Comparison of ENCODE assay signal across 8 cellular contexts in the genomic region with DNA sequence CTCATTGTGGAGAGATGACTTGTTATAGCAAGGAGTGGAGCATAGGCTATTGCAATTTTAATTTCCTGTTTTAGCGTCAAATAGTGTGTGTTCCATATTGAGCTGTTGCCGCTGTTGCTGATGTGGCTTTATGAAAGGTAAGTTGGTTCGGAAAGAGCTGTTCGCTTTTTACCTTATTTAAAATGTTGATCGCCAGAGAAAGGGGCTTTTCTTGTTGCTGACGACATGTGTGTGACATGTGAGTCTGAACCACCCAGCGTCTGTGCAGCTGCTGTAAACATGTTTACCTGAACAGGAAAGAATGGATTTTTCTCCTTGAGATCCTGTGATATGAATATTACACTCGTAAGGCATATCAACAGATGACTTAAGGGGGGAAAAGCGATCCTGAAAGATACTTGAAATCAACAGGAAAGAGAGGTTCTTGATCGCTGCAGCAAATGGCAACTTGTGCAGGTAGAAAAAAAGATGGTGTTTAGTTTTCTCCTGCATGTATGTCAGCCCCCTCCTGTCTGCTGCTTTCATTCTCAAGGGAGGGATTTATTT. TPM values are rescaled to one million over a fixed set of nuclear protein-coding genes. Genes with fewer than 3 reads are reported as not detected.
DNase-seq lines count a peak whose midpoint lies in the region; ATAC-seq and TF ChIP-seq lines count a peak whose summit lies in the region.

No MANE protein-coding gene starts in this region.

- H3K9me3 ChIP-seq in BLaER1 (no peaks in the 10 kb centered on the region), HCT116 (ENCODE audit: control insufficient read depth in 1 of 2, insufficient read depth in 1 of 2, low read depth in 1 of 2, low read length in 2 of 2) (no peaks in the 10 kb centered on the region), left ventricle myocardium inferior (replicated peaks) (no peaks in the 10 kb centered on the region)

- no peak for TF ChIP-seq RAD21 in HCT116 (IDR thresholded peaks at IDR 0.05; ENCODE audit: low read depth)

- H3K36me3 Mint-ChIP-seq in stimulated activated effector memory CD8-positive, alpha-beta T cell treated with anti-CD3 and anti-CD28 coated beads, Interleukin-12 subunit alpha, Interleukin-12 subunit beta, amount 100 ng/mL, for 72 hours = peaks cover 23% of the 10 kb centered on the region

- no peak overlapping the region for H3K9ac ChIP-seq in BLaER1
- H3K9ac ChIP-seq in HCT116 (ENCODE audit: low read length) = no peak overlapping the region

- H3K27me3 ChIP-seq in BLaER1 = peaks cover 50% of the 10 kb centered on the region
- no peaks in the 10 kb centered on the region for H3K27me3 ChIP-seq in HCT116 (ENCODE audit: insufficient read depth, low read length)
- H3K27me3 ChIP-seq in left ventricle myocardium inferior (ENCODE audit: low read depth) = no peaks in the 10 kb centered on the region

- TF ChIP-seq POLR2A in HCT116 (IDR thresholded peaks at IDR 0.05; ENCODE audit: borderline replicate concordance, extremely low read depth, insufficient read depth, insufficient read length) = no peak

- RAD21 ChIA-PET in HCT116 (lab: Charles Lee; ENCODE audit: low non-redundant PET in 1 of 2, low total read pairs in 2 of 2, uncharacterized antibody in 2 of 2, unreplicated experiment in 2 of 2) = no interaction called here

- H3K4me2 ChIP-seq in BLaER1 (peak overlapping the region; percentile 99), HCT116 (ENCODE audit: low read length) (no peak overlapping the region)

- no peaks in the 10 kb centered on the region for H3K36me3 ChIP-seq in BLaER1
- no peaks in the 10 kb centered on the region for H3K36me3 ChIP-seq in HCT116 (ENCODE audit: control insufficient read depth in 1 of 2, insufficient read depth in 2 of 2, low read length in 2 of 2)
- no peaks in the 10 kb centered on the region for H3K36me3 ChIP-seq in left ventricle myocardium inferior

- no peak overlapping the region for H2AFZ ChIP-seq in HCT116 (ENCODE audit: low read depth, low read length, poor library complexity, severe bottlenecking)

- H3K4me1 ChIP-seq in BLaER1 (peaks cover 21% of the 10 kb centered on the region), HCT116 (ENCODE audit: control insufficient read depth in 1 of 2, insufficient read depth in 2 of 2, low read length in 2 of 2) (peaks cover 5 to 13% of the 10 kb centered on the region in 2 experiments; a peak in 3 of 4 replicates), left ventricle myocardium inferior (peaks cover 79% of the 10 kb centered on the region)

- intact Hi-C loops in HCT116 (cut with micrococcal nuclease) = loop anchor here (10.0 kb wide), 1 partner anchor 283 kb away; no protein-coding TSS in a partner anchor
- intact Hi-C loops in left ventricle myocardium inferior (cut with micrococcal nuclease) = loop anchor here (5.0 kb wide), 1 partner anchor 486 kb away; no protein-coding TSS in a partner anchor

- TF ChIP-seq CTCF in HCT116 (IDR thresholded peaks at IDR 0.05 in 2 of 3, conservative IDR thresholded peaks at IDR 0.05 in 1 of 3; ENCODE audit: borderline replicate concordance in 1 of 3, insufficient read depth in 1 of 3, low read depth in 2 of 3, low read length in 2 of 3) = no peak
- no peak for TF ChIP-seq CTCF in left ventricle myocardium inferior (IDR thresholded peaks at IDR 0.05; ENCODE audit: borderline replicate concordance)
- no peak for TF ChIP-seq CTCF in RWPE1 (conservative IDR thresholded peaks at IDR 0.05; ENCODE audit: low read depth)

- peaks cover 36% of the 10 kb centered on the region for H3K4me1 Mint-ChIP-seq in stimulated activated effector memory CD8-positive, alpha-beta T cell treated with anti-CD3 and anti-CD28 coated beads, Interleukin-12 subunit alpha, Interleukin-12 subunit beta, amount 100 ng/mL, for 72 hours

- no peak for ATAC-seq in HCT116
- ATAC-seq in stimulated activated effector memory CD8-positive, alpha-beta T cell treated with anti-CD3 and anti-CD28 coated beads, Interleukin-12 subunit alpha, Interleukin-12 subunit beta, amount 100 ng/mL, for 72 hours = no peak

- H3K4me3 Mint-ChIP-seq in stimulated activated effector memory CD8-positive, alpha-beta T cell treated with anti-CD3 and anti-CD28 coated beads, Interleukin-12 subunit alpha, Interleukin-12 subunit beta, amount 100 ng/mL, for 72 hours = peak overlapping the region; percentile 83

- H3K27ac Mint-ChIP-seq in stimulated activated effector memory CD8-positive, alpha-beta T cell treated with anti-CD3 and anti-CD28 coated beads, Interleukin-12 subunit alpha, Interleukin-12 subunit beta, amount 100 ng/mL, for 72 hours = peak overlapping the region; percentile 91

- TSS peak; percentile 37 for BruUV-seq in HCT116 (replicated peaks; lab: Mats Ljungman, UMichigan)

- H3K79me2 ChIP-seq in HCT116 (ENCODE audit: insufficient read depth, low read length) = no peaks in the 10 kb centered on the region; the same call in 1 of the 2 replicates

- H3K4me3 ChIP-seq in BLaER1 (peak overlapping the region; percentile 89), HCT116 (replicated peaks in 1 of 2; ENCODE audit: low read depth in 1 of 2, low read length in 2 of 2) (no peak overlapping the region), left ventricle myocardium inferior (peak overlapping the region; percentile 96)

- H3K27ac ChIP-seq in BLaER1 = no peak overlapping the region
- no peak overlapping the region for H3K27ac ChIP-seq in HCT116 (ENCODE audit: low read depth, low read length)
- H3K27ac ChIP-seq in left ventricle myocardium inferior (replicated peaks) = peak overlapping the region; percentile 98
- H3K27ac ChIP-seq in RWPE1 = no peak overlapping the region

- POLR2A ChIA-PET in HCT116 (lab: Charles Lee) (no interaction called here), RWPE1 (lab: Yijun Ruan, JAX; ENCODE audit: low non-redundant PET) (no interaction called here)

- CTCF ChIA-PET in HCT116 (lab: Charles Lee) = no interaction called here
- CTCF ChIA-PET in RWPE1 (lab: Yijun Ruan, JAX) = interaction anchor here (0.6 kb wide), 1 partner anchor 429 kb away, joined by 3 read pairs; no protein-coding TSS in a partner anchor

- no peaks in the 10 kb centered on the region for H3K9me3 Mint-ChIP-seq in stimulated activated effector memory CD8-positive, alpha-beta T cell treated with anti-CD3 and anti-CD28 coated beads, Interleukin-12 subunit alpha, Interleukin-12 subunit beta, amount 100 ng/mL, for 72 hours

- H3K9me2 ChIP-seq in HCT116 (ENCODE audit: insufficient read depth) = no peaks in the 10 kb centered on the region

- H4K20me1 ChIP-seq in BLaER1 (peaks cover 62% of the 10 kb centered on the region), HCT116 (ENCODE audit: insufficient read depth) (no peaks in the 10 kb centered on the region)

- DNase-seq in HCT116 (ENCODE audit: low read depth, low spot score) = no peak
- peak; percentile 34 for DNase-seq in activated T-cell treated with anti-CD3 and anti-CD28 coated beads, Interleukin-2, amount 50 U/mL, for 1 hour
- no peak for DNase-seq in left ventricle myocardium inferior
- no peak for DNase-seq in stimulated activated effector memory CD8-positive, alpha-beta T cell treated with anti-CD3 and anti-CD28 coated beads, Interleukin-12 subunit alpha, Interleukin-12 subunit beta, amount 100 ng/mL, for 72 hours (ENCODE audit: low spot score in 2 of 2)
- DNase-seq in RWPE1 (ENCODE audit: low spot score) = no peak
- DNase-seq in NOMO-1 treated with DMSO at 0.1 percent for 48 hours (lab: John Stamatoyannopoulos, UW; ENCODE audit: unreplicated experiment) = no peak
- DNase-seq in NCI-H1436 treated with DMSO at 0.1 percent for 48 hours (lab: John Stamatoyannopoulos, UW) = no peak

TF ChIP-seq in HCT116, 20 proteins besides CTCF, POLR2A, EP300 and RAD21 (continues in another document):
- TF ChIP-seq REST (IDR thresholded peaks at IDR 0.05; ENCODE audit: low read depth) = no peak
- no peak for TF ChIP-seq ZBTB33 (IDR thresholded peaks at IDR 0.05; ENCODE audit: extremely low read depth, insufficient replicate concordance, low read length)
- TF ChIP-seq ELF1 (IDR thresholded peaks at IDR 0.05; ENCODE audit: borderline replicate concordance, low read depth) = no peak
- TF ChIP-seq EGR1 (IDR thresholded peaks at IDR 0.05; ENCODE audit: low read depth) = no peak

RNA-seq across cellular contexts. Expression of gene ZEB1, which starts 2.5 kb away (rescaled TPM):
- total RNA-seq in HCT116 (2021; ENCODE audit: unreplicated experiment) = 3.4 TPM
- polyA plus RNA-seq in HCT116 (2012) = 0.49 and 0.64 TPM in 2 replicates
- total RNA-seq in left ventricle myocardium inferior = 85.4 TPM

Comparison
In these comparisons a context has a peak if more than half of its experiments do, and no peak if none do; other contexts are left out.
1. H3K4me3 ChIP-seq: peak in BLaER1 (single experiment) and left ventricle myocardium inferior (single experiment); none in HCT116 (0 of 2).
2. RNA of gene ZEB1, which starts 2.5 kb away (total RNA-seq): 85.4 TPM in left ventricle myocardium inferior (single experiment); 3.4 TPM in HCT116 (single experiment); every median in the first group is over 10 times any median in the second.